Comparison of ENCODE assay signal across 1 cellular context in the genomic region with DNA sequence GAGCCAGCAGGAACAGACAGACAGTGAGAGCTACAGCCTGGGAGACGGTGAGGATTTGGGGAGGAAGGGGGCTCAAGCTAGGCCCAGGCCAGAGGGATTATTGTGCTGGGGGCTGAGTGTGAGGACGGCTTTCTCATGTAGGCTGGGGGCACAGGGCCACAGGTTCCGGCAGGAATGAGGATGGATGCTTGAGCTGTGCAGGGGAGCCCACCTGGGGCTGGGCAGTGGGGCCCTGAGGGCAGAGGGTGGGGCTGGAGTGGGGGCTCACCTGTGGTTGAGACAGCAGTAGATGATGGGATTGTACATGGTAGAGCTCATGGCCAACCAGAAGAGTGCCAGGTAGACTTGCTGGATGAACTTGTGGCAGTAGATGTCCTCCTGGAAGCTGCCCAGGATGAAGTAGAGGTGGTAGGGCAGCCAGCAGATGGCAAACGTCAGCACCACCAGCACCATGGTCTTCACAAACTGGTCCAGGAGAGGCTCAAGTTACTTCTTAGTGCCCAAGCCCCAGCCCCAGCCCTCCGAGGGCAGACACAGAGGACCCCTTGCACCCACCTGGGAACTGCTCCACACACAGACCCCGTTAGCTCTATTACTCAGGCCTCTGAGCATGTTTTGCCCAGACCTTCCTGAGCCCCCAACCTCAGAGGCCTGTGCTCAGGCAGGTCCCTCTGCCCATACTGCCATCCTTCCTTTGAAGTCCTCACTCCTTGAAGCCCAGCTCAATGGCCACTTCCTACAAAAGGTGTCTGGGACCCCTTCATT.
TF ChIP-seq lines count a peak whose summit lies in the region.

No MANE protein-coding gene starts in this region.

TF ChIP-seq in GM12878, 131 proteins besides CTCF, POLR2A, EP300 and RAD21:
- TF ChIP-seq, protein P1, sequence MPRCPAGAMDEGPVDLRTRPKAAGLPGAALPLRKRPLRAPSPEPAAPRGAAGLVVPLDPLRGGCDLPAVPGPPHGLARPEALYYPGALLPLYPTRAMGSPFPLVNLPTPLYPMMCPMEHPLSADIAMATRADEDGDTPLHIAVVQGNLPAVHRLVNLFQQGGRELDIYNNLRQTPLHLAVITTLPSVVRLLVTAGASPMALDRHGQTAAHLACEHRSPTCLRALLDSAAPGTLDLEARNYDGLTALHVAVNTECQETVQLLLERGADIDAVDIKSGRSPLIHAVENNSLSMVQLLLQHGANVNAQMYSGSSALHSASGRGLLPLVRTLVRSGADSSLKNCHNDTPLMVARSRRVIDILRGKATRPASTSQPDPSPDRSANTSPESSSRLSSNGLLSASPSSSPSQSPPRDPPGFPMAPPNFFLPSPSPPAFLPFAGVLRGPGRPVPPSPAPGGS (IDR thresholded peaks at IDR 0.05; ENCODE audit: borderline replicate concordance, insufficient read depth, low read depth, low read length, poor library complexity, severe bottlenecking), result peak; percentile 11
- TF ChIP-seq, protein P2, sequence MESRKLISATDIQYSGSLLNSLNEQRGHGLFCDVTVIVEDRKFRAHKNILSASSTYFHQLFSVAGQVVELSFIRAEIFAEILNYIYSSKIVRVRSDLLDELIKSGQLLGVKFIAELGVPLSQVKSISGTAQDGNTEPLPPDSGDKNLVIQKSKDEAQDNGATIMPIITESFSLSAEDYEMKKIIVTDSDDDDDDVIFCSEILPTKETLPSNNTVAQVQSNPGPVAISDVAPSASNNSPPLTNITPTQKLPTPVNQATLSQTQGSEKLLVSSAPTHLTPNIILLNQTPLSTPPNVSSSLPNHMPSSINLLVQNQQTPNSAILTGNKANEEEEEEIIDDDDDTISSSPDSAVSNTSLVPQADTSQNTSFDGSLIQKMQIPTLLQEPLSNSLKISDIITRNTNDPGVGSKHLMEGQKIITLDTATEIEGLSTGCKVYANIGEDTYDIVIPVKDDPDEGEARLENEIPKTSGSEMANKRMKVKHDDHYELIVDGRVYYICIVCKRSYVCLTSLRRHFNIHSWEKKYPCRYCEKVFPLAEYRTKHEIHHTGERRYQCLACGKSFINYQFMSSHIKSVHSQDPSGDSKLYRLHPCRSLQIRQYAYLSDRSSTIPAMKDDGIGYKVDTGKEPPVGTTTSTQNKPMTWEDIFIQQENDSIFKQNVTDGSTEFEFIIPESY (IDR thresholded peaks at IDR 0.05), result no peak
